ENCODE assay signal across 1 cellular context in the genomic region with DNA sequence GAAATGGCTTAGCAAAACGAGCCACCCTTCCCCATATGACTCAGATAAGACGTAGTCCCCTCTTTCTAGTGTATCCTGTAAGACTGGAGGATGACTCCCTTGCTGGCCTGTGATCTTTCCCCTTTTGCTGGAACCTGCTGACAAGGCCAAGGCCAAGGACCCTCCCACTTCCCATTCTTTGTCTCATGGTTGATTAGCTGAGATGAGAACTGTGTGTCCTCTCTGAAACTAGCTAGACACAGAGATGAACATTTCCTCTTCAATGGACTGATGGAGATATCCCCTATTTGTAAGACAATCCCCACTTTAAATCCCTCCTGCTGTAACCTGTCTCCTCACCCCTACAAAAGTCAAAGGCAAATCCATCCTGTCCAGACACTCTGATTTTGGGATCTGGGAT.
TF ChIP-seq lines count a peak whose summit lies in the region.

No MANE protein-coding gene starts in this region.

TF ChIP-seq in HepG2, 621 proteins besides CTCF, POLR2A, EP300 and RAD21:
- TF ChIP-seq ZNF614 (CRISPR knock-in tag; IDR thresholded peaks at IDR 0.05; ENCODE audit: borderline replicate concordance) (peak; percentile 100), POLR2AphosphoS5 (IDR thresholded peaks at IDR 0.05; ENCODE audit: low read depth, low read length) (no peak)
TF ChIP-seq in HepG2: peak in this region for 1.
